9 cellular contexts compared by ENCODE assay signal in the genomic region with DNA sequence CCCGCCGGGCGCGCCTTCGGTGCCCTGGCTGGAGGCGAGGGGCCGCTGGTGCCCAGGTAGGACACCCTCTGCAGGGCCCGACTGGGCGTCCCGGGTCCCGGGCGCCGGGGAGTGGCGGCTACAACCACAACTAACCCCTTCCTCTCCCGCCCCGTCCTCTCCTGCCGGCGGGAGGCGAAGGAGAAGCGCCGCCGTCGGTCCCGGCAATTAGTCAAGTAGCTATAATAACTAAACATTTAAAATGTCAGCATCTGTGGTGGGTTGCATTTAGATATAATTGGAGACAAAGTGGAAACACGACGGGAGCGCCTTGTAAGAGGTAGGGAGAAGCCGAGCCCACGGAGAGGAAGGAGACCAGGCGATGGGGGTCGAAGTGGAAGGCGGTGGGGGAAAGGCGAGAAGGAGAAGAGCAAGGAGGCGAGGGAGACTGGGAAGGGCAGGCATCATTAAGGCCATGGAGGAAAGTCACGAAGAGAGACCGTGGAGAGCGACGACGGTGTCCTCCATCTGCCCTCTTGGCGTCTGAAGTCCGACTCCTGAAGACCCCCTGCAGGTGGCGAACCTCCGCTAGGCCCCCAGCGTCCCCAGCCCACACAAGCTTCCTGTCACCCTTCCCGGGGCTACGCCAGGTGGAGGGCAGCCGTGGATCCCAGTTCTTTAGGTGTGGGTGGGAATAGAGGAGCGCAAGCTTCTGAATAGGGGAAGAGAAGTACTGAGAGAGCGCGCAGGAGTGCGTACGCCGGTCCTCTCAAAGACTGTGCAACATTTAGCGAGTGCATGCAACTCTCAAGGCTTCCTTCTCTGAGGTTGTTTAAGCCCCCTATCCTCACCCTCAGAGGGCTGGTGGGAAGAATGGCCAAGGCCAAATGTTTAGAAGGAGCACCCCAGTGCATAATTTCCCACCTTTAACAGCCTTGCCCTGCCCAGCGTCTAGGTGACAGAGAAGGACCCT. TPM values are rescaled to one million over a fixed set of nuclear protein-coding genes. Genes with fewer than 3 reads are reported as not detected.
DNase-seq lines count a peak whose midpoint lies in the region; ATAC-seq, FAIRE-seq and TF ChIP-seq lines count a peak whose summit lies in the region.
"Had no signal": no experiment of that assay in that cellular context is flagged by ENCODE, and none has a peak within 500 bp of the region (broad histone marks: within the 10 kb centered on the region; RNA-seq: fewer than 3 reads in every experiment).

No MANE protein-coding gene starts in this region.

- no peaks in the 10 kb centered on the region for H3K9me3 ChIP-seq in CD4-positive, alpha-beta T cell (ENCODE audit: control insufficient read depth, low read length)
- H3K9me3 ChIP-seq in neural cell (ENCODE audit: low read length) (no peaks in the 10 kb centered on the region), small intestine (ENCODE audit: control insufficient read depth, low read depth) (no peaks in the 10 kb centered on the region)

- H3F3A ChIP-seq in neural cell (ENCODE audit: insufficient read depth, low read length, poor library complexity, severe bottlenecking): no peaks in the 10 kb centered on the region

- H3K79me2 ChIP-seq in KMS-11 (ENCODE audit: insufficient read depth, low read depth): no peaks in the 10 kb centered on the region
- no peaks in the 10 kb centered on the region for H3K79me2 ChIP-seq in neural cell (replicated peaks; ENCODE audit: insufficient read depth, low read length)

- H3K4me1 Mint-ChIP-seq in CD4-positive, alpha-beta T cell (ENCODE audit: low read depth): peaks cover 40% of the 10 kb centered on the region

- intact Hi-C loops in CD4-positive, alpha-beta T cell (cut with DNase I, micrococcal nuclease): no loop called here
- intact Hi-C loops in dorsolateral prefrontal cortex (cut with DNase I): no loop called here

- no peak for TF ChIP-seq EP300 in neural cell (conservative IDR thresholded peaks at IDR 0.05; ENCODE audit: poor library complexity, severe bottlenecking)

- 7 to 19% (median 16%) methylated on average over 45 to 55 of the region's 55 CpGs for WGBS in small intestine, 3 donors

- CTCF ChIA-PET in CD4-positive, alpha-beta T cell (lab: Charles Lee): no interaction called here

- peaks cover 11% of the 10 kb centered on the region for H3K9me3 Mint-ChIP-seq in CD4-positive, alpha-beta T cell

- H3K4me1 ChIP-seq in KMS-11 (ENCODE audit: low read depth, poor library complexity, severe bottlenecking) (peaks cover 58% of the 10 kb centered on the region), small intestine (ENCODE audit: control insufficient read depth in 2 of 2, insufficient read depth in 1 of 2, low read depth in 1 of 2, low read length in 1 of 2) (no peaks in the 10 kb centered on the region)
- H3K4me1 ChIP-seq: foreskin keratinocyte had no signal

- H2AFZ ChIP-seq in KMS-11 (ENCODE audit: low read depth) (no peak overlapping the region), neural cell (ENCODE audit: low read depth, low read length) (no peak overlapping the region)

- peaks cover 63% of the 10 kb centered on the region for H3K27me3 ChIP-seq in CD4-positive, alpha-beta T cell (ENCODE audit: control insufficient read depth, insufficient read depth, low read length)
- H3K27me3 ChIP-seq in KMS-11 (ENCODE audit: insufficient read depth, low read depth): no peaks in the 10 kb centered on the region
- peaks cover 0 to 46% (median 29%) of the 10 kb centered on the region in 45 donors for H3K27me3 ChIP-seq in dorsolateral prefrontal cortex
- H3K27me3 ChIP-seq in neural cell (ENCODE audit: insufficient read depth, low read depth, low read length): peaks cover 67% of the 10 kb centered on the region
- peaks cover 11 to 22% of the 10 kb centered on the region in 2 donors for H3K27me3 ChIP-seq in small intestine (ENCODE audit: control insufficient read depth in 2 of 2, insufficient read depth in 2 of 2, low read length in 2 of 2)

- no peak overlapping the region for H3K4me3 ChIP-seq in KMS-11 (IDR thresholded peaks at IDR 0.05; ENCODE audit: insufficient read depth, low read depth, low read length)
- peak overlapping the region in 56 of 59 donors; percentile 21 to 71 (median 54) for H3K4me3 ChIP-seq in dorsolateral prefrontal cortex
- H3K4me3 ChIP-seq in neural cell (ENCODE audit: low read length): peak overlapping the region; percentile 73
- no peak overlapping the region for H3K4me3 ChIP-seq in small intestine (ENCODE audit: low read depth in 1 of 2, low read length in 2 of 2)

- H3K27me3 Mint-ChIP-seq in CD4-positive, alpha-beta T cell: peaks cover 69% of the 10 kb centered on the region

- no peaks in the 10 kb centered on the region for H3K36me3 ChIP-seq in KMS-11 (ENCODE audit: insufficient read depth)
- H3K36me3 ChIP-seq in neural cell (ENCODE audit: insufficient read depth, low read length): no peaks in the 10 kb centered on the region
- no peaks in the 10 kb centered on the region for H3K36me3 ChIP-seq in small intestine (ENCODE audit: control insufficient read depth in 2 of 2, insufficient read depth in 2 of 2, low read length in 2 of 2)

- H3K9ac ChIP-seq in KMS-11: no peak overlapping the region
- no peak overlapping the region for H3K9ac ChIP-seq in neural cell (ENCODE audit: low read length)

- TF ChIP-seq RAD21 in neural cell (conservative IDR thresholded peaks at IDR 0.05): no peak

- no peak for TF ChIP-seq CTCF in CD4-positive, alpha-beta T cell (IDR thresholded peaks at IDR 0.05)
- TF ChIP-seq CTCF in KMS-11 (conservative IDR thresholded peaks at IDR 0.05; ENCODE audit: low read depth, low read length) (no peak), dorsolateral prefrontal cortex (IDR thresholded peaks at IDR 0.05 in 54 of 56, conservative IDR thresholded peaks at IDR 0.05 in 2 of 56; ENCODE audit: low read depth in 1 of 56, partially characterized antibody in 56 of 56) (no peak), neural cell (IDR thresholded peaks at IDR 0.05; ENCODE audit: poor library complexity, severe bottlenecking) (no peak)

- FAIRE-seq in small intestine (lab: Jason Lieb, UNC) (no peak), HTR-8/SVneo (lab: Jason Lieb, UNC) (no peak)

- H3K4me2 ChIP-seq in KMS-11: peak overlapping the region; percentile 72
- peak overlapping the region; percentile 71 for H3K4me2 ChIP-seq in neural cell (ENCODE audit: low read length)

- POLR2A ChIA-PET in CD4-positive, alpha-beta T cell (lab: Charles Lee): no interaction called here

- H3K36me3 Mint-ChIP-seq in CD4-positive, alpha-beta T cell (ENCODE audit: low read depth): no peaks in the 10 kb centered on the region

- H3K27ac ChIP-seq in CD4-positive, alpha-beta T cell (ENCODE audit: low read depth, low read length): no peak overlapping the region
- H3K27ac ChIP-seq in KMS-11: no peak overlapping the region
- H3K27ac ChIP-seq in dorsolateral prefrontal cortex: peak overlapping the region in 6 of 59 donors; percentile 16 to 50 (median 32)
- no peak overlapping the region for H3K27ac ChIP-seq in neural cell (ENCODE audit: low read length)
- H3K27ac ChIP-seq in small intestine (ENCODE audit: low read depth in 1 of 2, low read length in 1 of 2): no peak overlapping the region
- H3K27ac ChIP-seq: foreskin keratinocyte had no signal

- H3K27ac Mint-ChIP-seq in CD4-positive, alpha-beta T cell: no peak overlapping the region

- no peak for DNase-seq in CD4-positive, alpha-beta T cell
- DNase-seq in dorsolateral prefrontal cortex: no peak
- no peak for DNase-seq in OCI-M2 (lab: John Stamatoyannopoulos, UW; ENCODE audit: unreplicated experiment)
- no peak for DNase-seq in small intestine
- no peak for DNase-seq in HTR-8/SVneo (ENCODE audit: insufficient read length, low spot score)
- DNase-seq: foreskin keratinocyte had no signal

- H3K9me2 ChIP-seq in neural cell (ENCODE audit: insufficient read depth, low read length): no peaks in the 10 kb centered on the region

- ATAC-seq in CD4-positive, alpha-beta T cell (ENCODE audit: poor library complexity): peak; percentile 27
- ATAC-seq in HG03378 (IDR thresholded peaks at IDR 0.05; ENCODE audit: unreplicated experiment): no peak
- ATAC-seq: foreskin keratinocyte had no signal

- H4K20me1 ChIP-seq in KMS-11 (ENCODE audit: insufficient read depth) (no peaks in the 10 kb centered on the region), neural cell (ENCODE audit: insufficient read depth) (no peaks in the 10 kb centered on the region)

- peak overlapping the region; percentile 70 for H3K4me3 Mint-ChIP-seq in CD4-positive, alpha-beta T cell

TF ChIP-seq in neural cell, 6 proteins besides CTCF, POLR2A, EP300 and RAD21:
- TF ChIP-seq TAF1 (IDR thresholded peaks at IDR 0.05; ENCODE audit: low read depth): no peak
- TF ChIP-seq EZH2 (IDR thresholded peaks at IDR 0.05; ENCODE audit: borderline replicate concordance, insufficient read depth, low read length, poor library complexity, severe bottlenecking): peak; percentile 47

RNA-seq across cellular contexts. Expression of a gene that starts 1.6 kb away (rescaled TPM):
- total RNA-seq in CD4-positive, alpha-beta T cell: 1 to 10 TPM; 1.8 to 2.5 TPM
- 10 to 100 TPM; 11.6 to 38.1 (median 23.9) TPM for total RNA-seq in dorsolateral prefrontal cortex
- polyA plus RNA-seq in neural cell: 4.7 and 9.3 TPM in 2 replicates
- 7.5 and 10.2 TPM in 2 replicates for polyA minus RNA-seq in neural cell
- polyA plus RNA-seq in small intestine: under 1 TPM in 1 of 3 donors, not detected in 2; 0.70 TPM

Comparison
In these comparisons a context has a peak if more than half of its experiments do, and no peak if none do; other contexts are left out.
1. H3K4me3 ChIP-seq: peak in dorsolateral prefrontal cortex (56 of 59) and neural cell (single experiment); none in KMS-11 (single experiment) and small intestine (0 of 2).